Comparison of ENCODE assay signal across 8 cellular contexts in genomic region chr10:71713135-71714040, GRCh38. TPM values are rescaled to one million over a fixed set of nuclear protein-coding genes. Genes with fewer than 3 reads are reported as not detected.
DNase-seq lines count a peak whose midpoint lies in the region; ATAC-seq, FAIRE-seq and TF ChIP-seq lines count a peak whose summit lies in the region.

No MANE protein-coding gene starts in this region.

- peak overlapping the region; percentile 99 for H3K27ac ChIP-seq in cingulate gyrus (ENCODE audit: low read depth, low read length)
- H3K27ac ChIP-seq in left lung = peak overlapping the region; percentile 89 to 90

- intact Hi-C loops in left lung (cut with DNase I) = no loop called here

- no peaks in the 10 kb centered on the region for H3K9me3 Mint-ChIP-seq in stimulated activated naive B cell treated with anti-CD40 and anti-IgM and Interleukin-4, amounts not matched to agents 10 μg/mL and 1 μg/mL and 100 μg/mL, for 72 hours

- FAIRE-seq in GM19239 (lab: Jason Lieb, UNC) = peak; percentile 56

- no peaks in the 10 kb centered on the region for H3K27me3 ChIP-seq in left lung

- peaks cover 35 to 55% of the 10 kb centered on the region in 2 donors for H3K4me1 Mint-ChIP-seq in stimulated activated naive B cell treated with anti-CD40 and anti-IgM and Interleukin-4, amounts not matched to agents 10 μg/mL and 1 μg/mL and 100 μg/mL, for 72 hours

- H3K27ac Mint-ChIP-seq in stimulated activated naive B cell treated with anti-CD40 and anti-IgM and Interleukin-4, amounts not matched to agents 10 μg/mL and 1 μg/mL and 100 μg/mL, for 72 hours = peak overlapping the region; percentile 75

- no peaks in the 10 kb centered on the region for H3K36me3 ChIP-seq in left lung

- H3K4me3 ChIP-seq in left lung = peak overlapping the region in 1 of 2 donors; percentile 12

- no peak for DNase-seq in GM19239 (ENCODE audit: insufficient read length, low spot score)
- peak; percentile 27 for DNase-seq in SW480 (ENCODE audit: low spot score)
- DNase-seq in left lung = peak; percentile 82 to 86
- DNase-seq in stimulated activated naive B cell treated with anti-CD40 and anti-IgM and Interleukin-4, amounts not matched to agents 10 μg/mL and 1 μg/mL and 100 μg/mL, for 72 hours = no peak
- no peak for DNase-seq in NCI-H748 (lab: John Stamatoyannopoulos, UW; ENCODE audit: unreplicated experiment)

- peaks cover 25 to 60% of the 10 kb centered on the region in 2 donors for H3K4me1 ChIP-seq in left lung

- peak; percentile 82 for ATAC-seq in left lung
- peak; percentile 28 to 54 for ATAC-seq in stimulated activated naive B cell treated with anti-CD40 and anti-IgM and Interleukin-4, amounts not matched to agents 10 μg/mL and 1 μg/mL and 100 μg/mL, for 72 hours (replicated peaks)
- no peak for ATAC-seq in HG02981 (IDR thresholded peaks at IDR 0.05; ENCODE audit: unreplicated experiment)
- ATAC-seq in HG03469 (IDR thresholded peaks at IDR 0.05; ENCODE audit: unreplicated experiment) = no peak

- no peaks in the 10 kb centered on the region for H3K9me3 ChIP-seq in left lung

- no peak for TF ChIP-seq CTCF in left lung (IDR thresholded peaks at IDR 0.05)

- peak overlapping the region in 1 of 2 donors; percentile 14 for H3K4me3 Mint-ChIP-seq in stimulated activated naive B cell treated with anti-CD40 and anti-IgM and Interleukin-4, amounts not matched to agents 10 μg/mL and 1 μg/mL and 100 μg/mL, for 72 hours

- H3K27me3 Mint-ChIP-seq in stimulated activated naive B cell treated with anti-CD40 and anti-IgM and Interleukin-4, amounts not matched to agents 10 μg/mL and 1 μg/mL and 100 μg/mL, for 72 hours = no peaks in the 10 kb centered on the region

- no peaks in the 10 kb centered on the region for H3K36me3 Mint-ChIP-seq in stimulated activated naive B cell treated with anti-CD40 and anti-IgM and Interleukin-4, amounts not matched to agents 10 μg/mL and 1 μg/mL and 100 μg/mL, for 72 hours

RNA-seq across cellular contexts. Expression of gene C10orf105, which starts 6.2 kb away (rescaled TPM):
- 1 to 10 TPM in 1 of 2 donors, under 1 TPM in 1; 0.17 to 1.0 TPM for total RNA-seq in left lung

RNA-seq across cellular contexts. Expression of gene VSIR, which starts 59.9 kb away (rescaled TPM):
- 100 to 1,000 TPM in 1 of 2 donors, 10 to 100 TPM in 1; 46.7 to 133 TPM for total RNA-seq in left lung

Comparison
In these comparisons a context has a peak if more than half of its experiments do, and no peak if none do; other contexts are left out.
1. DNase-seq: peak in SW480 (single experiment) and left lung (2 of 2); none in GM19239 (single experiment), stimulated activated naive B cell treated with anti-CD40 and anti-IgM and Interleukin-4, amounts not matched to agents 10 μg/mL and 1 μg/mL and 100 μg/mL, for 72 hours (single experiment) and NCI-H748 (single experiment).
2. ATAC-seq: peak in left lung (single experiment) and stimulated activated naive B cell treated with anti-CD40 and anti-IgM and Interleukin-4, amounts not matched to agents 10 μg/mL and 1 μg/mL and 100 μg/mL, for 72 hours (2 of 2); none in HG02981 (single experiment) and HG03469 (single experiment).